ENCODE assay signal across 7 cellular contexts in the genomic region with DNA sequence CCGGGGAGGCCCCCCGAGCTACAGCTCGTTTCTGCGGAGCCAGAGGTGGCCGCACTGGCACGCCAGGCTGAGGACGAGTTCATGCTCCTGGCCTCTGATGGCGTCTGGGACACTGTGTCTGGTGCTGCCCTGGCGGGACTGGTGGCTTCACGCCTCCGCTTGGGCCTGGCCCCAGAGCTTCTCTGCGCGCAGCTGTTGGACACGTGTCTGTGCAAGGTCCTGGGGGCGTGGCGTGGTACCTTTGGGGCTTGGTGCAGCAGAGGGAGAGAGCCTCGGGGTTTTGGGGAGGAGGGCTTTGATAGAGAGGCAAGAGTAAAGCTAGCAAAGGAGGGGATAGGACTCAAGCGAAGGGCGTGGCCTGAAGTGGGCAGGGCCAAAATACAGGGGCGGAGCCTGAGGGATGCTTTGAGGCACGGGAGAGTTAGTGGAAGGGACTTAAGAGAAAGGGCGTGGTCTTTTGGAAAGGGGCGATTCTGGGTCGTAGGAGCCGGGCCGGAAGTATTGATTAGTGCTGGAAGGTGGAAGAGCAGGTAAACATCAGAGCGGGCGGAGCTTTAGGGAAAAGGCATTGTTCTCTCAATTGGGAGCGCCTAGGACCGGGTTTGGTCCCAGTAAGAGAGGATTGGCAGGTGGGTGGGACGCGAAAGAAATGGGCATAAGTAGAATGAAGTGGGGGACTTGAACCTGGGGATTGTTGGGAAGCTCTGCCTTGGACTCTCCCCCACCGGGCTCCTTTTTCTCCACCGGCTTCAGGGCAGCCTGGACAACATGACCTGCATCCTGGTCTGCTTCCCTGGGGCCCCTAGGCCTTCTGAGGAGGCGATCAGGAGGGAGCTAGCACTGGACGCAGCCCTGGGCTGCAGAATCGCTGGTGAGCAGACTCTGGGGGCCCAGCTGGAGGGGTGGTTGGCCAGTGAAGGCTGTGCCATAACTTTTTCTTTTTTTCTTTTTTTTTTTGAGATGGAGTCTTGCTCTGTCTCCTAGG. TPM values are rescaled to one million over a fixed set of nuclear protein-coding genes. Genes with fewer than 3 reads are reported as not detected.
DNase-seq lines count a peak whose midpoint lies in the region; ATAC-seq, FAIRE-seq and TF ChIP-seq lines count a peak whose summit lies in the region.
"Had no signal": no experiment of that assay in that cellular context is flagged by ENCODE, and none has a peak within 500 bp of the region (broad histone marks: within the 10 kb centered on the region; RNA-seq: fewer than 3 reads in every experiment).

No MANE protein-coding gene starts in this region.

- H3K4me2 ChIP-seq in HepG2 (ENCODE audit: low read depth, low read length): peak overlapping the region; percentile 27; the same call in 1 of the 2 replicates

- TF ChIP-seq EP300 in HepG2 (IDR thresholded peaks at IDR 0.05; ENCODE audit: low read depth in 2 of 2, low read length in 2 of 2): no peak
- TF ChIP-seq EP300 in HepG2 (CRISPR knock-in tag; IDR thresholded peaks at IDR 0.05; ENCODE audit: borderline replicate concordance): no peak
- no peak for TF ChIP-seq EP300 in gastroesophageal sphincter (IDR thresholded peaks at IDR 0.05)

- H3K27ac ChIP-seq in HepG2 (ENCODE audit: extremely low read length, insufficient read depth, low read length) (no peak overlapping the region), gastroesophageal sphincter (peak overlapping the region in 1 of 4 donors; percentile 26)

- H3K79me2 ChIP-seq in HepG2 (ENCODE audit: insufficient read depth, low read length): no peaks in the 10 kb centered on the region

- H3K4me3 ChIP-seq in HepG2 (replicated peaks in 1 of 3; ENCODE audit: insufficient read depth in 1 of 3, low read depth in 2 of 3, low read length in 3 of 3): no peak overlapping the region
- H3K4me3 ChIP-seq in gastroesophageal sphincter: peak overlapping the region in 1 of 2 donors; percentile 24

- H3K36me3 ChIP-seq in HepG2 (replicated peaks in 1 of 2; ENCODE audit: control insufficient read depth in 1 of 2, insufficient read depth in 2 of 2, low read length in 2 of 2) (no peaks in the 10 kb centered on the region), gastroesophageal sphincter (no peaks in the 10 kb centered on the region)

- no peaks in the 10 kb centered on the region for H4K20me1 ChIP-seq in HepG2 (ENCODE audit: insufficient read depth, low read length)

- H2AFZ ChIP-seq in HepG2 (ENCODE audit: low read length): no peak overlapping the region

- TF ChIP-seq CTCF in HepG2 (CRISPR knock-in tag; IDR thresholded peaks at IDR 0.05): no peak
- no peak for TF ChIP-seq CTCF in gastroesophageal sphincter (IDR thresholded peaks at IDR 0.05)

- H3K4me1 ChIP-seq in HepG2 (ENCODE audit: insufficient read depth, low read length) (peaks cover 44% of the 10 kb centered on the region), gastroesophageal sphincter (peaks cover 0 to 45% (median 27%) of the 10 kb centered on the region in 3 donors)

- no peak overlapping the region for H3K9ac ChIP-seq in HepG2 (ENCODE audit: insufficient read depth, low read depth, low read length)

- H3K9me3 ChIP-seq in HepG2 (ENCODE audit: low read length) (no peaks in the 10 kb centered on the region), gastroesophageal sphincter (no peaks in the 10 kb centered on the region)

- no peaks in the 10 kb centered on the region for H3K9me3 Mint-ChIP-seq in activated T-helper 1 cell treated with anti-CD3 and anti-CD28 coated beads, Interleukin-12 subunit alpha, Interleukin-12 subunit beta, Interleukin-2, Interleukin-4 antibody, amounts not matched to agents 30 ng/mL and 10 ng/mL and 1 ng/mL, durations not matched to agents 14 hours and 24 hours and 36 hours

- peak; percentile 26 for DNase-seq in NCI-H2029 (lab: John Stamatoyannopoulos, UW)
- no peak for DNase-seq in NCI-H2029 treated with DMSO at 0.1 percent for 48 hours (lab: John Stamatoyannopoulos, UW)
- peak; percentile 62 for DNase-seq in activated T-helper 1 cell treated with anti-CD3 and anti-CD28 coated beads, Interleukin-12 subunit alpha, Interleukin-12 subunit beta, Interleukin-2, Interleukin-4 antibody, amounts not matched to agents 30 ng/mL and 10 ng/mL and 1 ng/mL, durations not matched to agents 14 hours and 24 hours and 36 hours (ENCODE audit: low spot score)
- no peak for DNase-seq in HepG2 (ENCODE audit: low spot score)

- H3K27ac Mint-ChIP-seq in activated T-helper 1 cell treated with anti-CD3 and anti-CD28 coated beads, Interleukin-12 subunit alpha, Interleukin-12 subunit beta, Interleukin-2, Interleukin-4 antibody, amounts not matched to agents 30 ng/mL and 10 ng/mL and 1 ng/mL, durations not matched to agents 14 hours and 24 hours and 36 hours: peak overlapping the region; percentile 9

- no peak for FAIRE-seq in HepG2 (lab: Jason Lieb, UNC)
- FAIRE-seq: colon had no signal

- POLR2A ChIA-PET in HepG2 (lab: Yijun Ruan, JAX): interaction anchor here (0.6 to 1.2 kb wide), 3 partner anchors 9 to 84 kb away, joined by 3 to 4 read pairs (median 3); a partner anchor contains a TSS

- H3K4me3 Mint-ChIP-seq in activated T-helper 1 cell treated with anti-CD3 and anti-CD28 coated beads, Interleukin-12 subunit alpha, Interleukin-12 subunit beta, Interleukin-2, Interleukin-4 antibody, amounts not matched to agents 30 ng/mL and 10 ng/mL and 1 ng/mL, durations not matched to agents 14 hours and 24 hours and 36 hours: peak overlapping the region; percentile 15

- H3K4me1 Mint-ChIP-seq in activated T-helper 1 cell treated with anti-CD3 and anti-CD28 coated beads, Interleukin-12 subunit alpha, Interleukin-12 subunit beta, Interleukin-2, Interleukin-4 antibody, amounts not matched to agents 30 ng/mL and 10 ng/mL and 1 ng/mL, durations not matched to agents 14 hours and 24 hours and 36 hours (ENCODE audit: low read depth): peaks cover 31% of the 10 kb centered on the region

- CTCF ChIA-PET in HepG2 (lab: Yijun Ruan, JAX; ENCODE audit: low intra/inter-chr PET ratio, low total read pairs): no interaction called here

- in situ Hi-C loops in HepG2 (cut with HindIII; ENCODE audit: extremely low pct_ligation_motif_present, low pct_unique_long_range_greater_than_20kb): no loop called here

- H3K27me3 ChIP-seq in HepG2 (ENCODE audit: control insufficient read depth in 1 of 2, insufficient read depth in 2 of 2, low read length in 2 of 2) (no peaks in the 10 kb centered on the region; a peak in 1 of 5 replicates), gastroesophageal sphincter (peaks cover 43% of the 10 kb centered on the region)

- H3K27me3 Mint-ChIP-seq in activated T-helper 1 cell treated with anti-CD3 and anti-CD28 coated beads, Interleukin-12 subunit alpha, Interleukin-12 subunit beta, Interleukin-2, Interleukin-4 antibody, amounts not matched to agents 30 ng/mL and 10 ng/mL and 1 ng/mL, durations not matched to agents 14 hours and 24 hours and 36 hours (ENCODE audit: insufficient read depth): peaks cover 32% of the 10 kb centered on the region

- no TSS peak for BruUV-seq in HepG2 (replicated peaks; lab: Mats Ljungman, UMichigan)

- TF ChIP-seq RAD21 in HepG2 (CRISPR knock-in tag; IDR thresholded peaks at IDR 0.05): no peak

- TF ChIP-seq POLR2A in HepG2 (IDR thresholded peaks at IDR 0.05; ENCODE audit: insufficient read depth in 1 of 2, low read depth in 2 of 2, low read length in 2 of 2) (no peak), gastroesophageal sphincter (IDR thresholded peaks at IDR 0.05) (no peak)

- ATAC-seq in HepG2 (peak; percentile 33), GM21717 (IDR thresholded peaks at IDR 0.05; ENCODE audit: unreplicated experiment) (no peak), gastroesophageal sphincter (no peak)

- WGBS in HepG2 (ENCODE audit: low lambda C conversion rate): 39% methylated on average over 37 of the region's 37 CpGs
- WGBS in gastroesophageal sphincter (ENCODE audit: low coverage in 1 of 2), 2 donors: 14 to 18% methylated on average over 16 to 21 of the region's 37 CpGs

- peaks cover 2% of the 10 kb centered on the region for H3K36me3 Mint-ChIP-seq in activated T-helper 1 cell treated with anti-CD3 and anti-CD28 coated beads, Interleukin-12 subunit alpha, Interleukin-12 subunit beta, Interleukin-2, Interleukin-4 antibody, amounts not matched to agents 30 ng/mL and 10 ng/mL and 1 ng/mL, durations not matched to agents 14 hours and 24 hours and 36 hours (ENCODE audit: low read depth)

- intact Hi-C loops in activated T-helper 1 cell treated with anti-CD3 and anti-CD28 coated beads, Interleukin-12 subunit alpha, Interleukin-12 subunit beta, Interleukin-2, Interleukin-4 antibody, amounts not matched to agents 30 ng/mL and 10 ng/mL and 1 ng/mL, durations not matched to agents 14 hours and 24 hours and 36 hours (cut with micrococcal nuclease): no loop called here
- intact Hi-C loops in HepG2 (cut with micrococcal nuclease; ENCODE audit: unreplicated experiment): loop anchor here (5.0 kb wide), 1 partner anchor 143 kb away; no protein-coding TSS in a partner anchor

RNA-seq across cellular contexts. Expression of a gene that starts 1.2 kb away (rescaled TPM):
- 1.0 and 1.3 TPM in 2 replicates for total RNA-seq in activated T-helper 1 cell treated with anti-CD3 and anti-CD28 coated beads, Interleukin-12 subunit alpha, Interleukin-12 subunit beta, Interleukin-2, Interleukin-4 antibody, amounts not matched to agents 30 ng/mL and 10 ng/mL and 1 ng/mL, durations not matched to agents 14 hours and 24 hours and 36 hours
- total RNA-seq in HepG2 (2016; rRNA removed; fragmentation: Illumina TruSeq; extraction: Trizol) (0.31 and 0.67 TPM in 2 replicates), gastroesophageal sphincter (1 to 10 TPM in 3 of 4 donors, under 1 TPM in 1; 0.96 to 3.2 (median 2.1) TPM)
- 0.53 and 0.71 TPM in 2 replicates for total RNA-seq in HepG2 (2016; cell fraction: cytosol; rRNA removed; fragmentation: Illumina TruSeq; extraction: Trizol; ENCODE audit: low read depth)
- total RNA-seq in HepG2 (2016; cell fraction: insoluble cytoplasmic fraction; rRNA removed; fragmentation: Illumina TruSeq; extraction: Trizol): 0.48 and 0.91 TPM in 2 replicates
- 0.72 and 1.2 TPM in 2 replicates for total RNA-seq in HepG2 (2016; cell fraction: membrane; rRNA removed; fragmentation: Illumina TruSeq; extraction: Trizol)
- not detected in 2 replicates for total RNA-seq in HepG2 (2016; cell fraction: nucleus; rRNA removed; fragmentation: Illumina TruSeq; extraction: Trizol)
- 1.3 and 1.8 TPM in 2 replicates for polyA plus RNA-seq in HepG2 (2011; rRNA removed)
- polyA plus RNA-seq in HepG2 (2011; cell fraction: cytosol; rRNA removed): 2.6 TPM in 2 replicates
- 1.1 and 2.1 TPM in 2 replicates for polyA plus RNA-seq in HepG2 (2011; cell fraction: nucleus; rRNA removed)
- polyA plus RNA-seq in HepG2 (2012): 1.4 and 1.9 TPM in 2 replicates
- 0.86 and 1.5 TPM in 2 replicates for polyA plus RNA-seq in HepG2 (2016; cell fraction: cytosol; fragmentation: Illumina TruSeq; extraction: Trizol; ENCODE audit: low read depth)
- polyA plus RNA-seq in HepG2 (2016; cell fraction: insoluble cytoplasmic fraction; fragmentation: Illumina TruSeq; extraction: Trizol; ENCODE audit: low read depth): 0.76 TPM in 1 of 2 replicates, not detected in the other
- polyA plus RNA-seq in HepG2 (2016; cell fraction: membrane; fragmentation: Illumina TruSeq; extraction: Trizol; ENCODE audit: low read depth): 0.77 and 1.1 TPM in 2 replicates
- polyA plus RNA-seq in HepG2 (2016; cell fraction: nucleus; fragmentation: Illumina TruSeq; extraction: Trizol; ENCODE audit: insufficient read depth, low read depth): 1.2 TPM in 1 of 2 replicates, not detected in the other
- 0.23 TPM in 1 of 2 replicates, not detected in the other for polyA minus RNA-seq in HepG2 (2011; rRNA and poly(A)+ RNA removed; ENCODE audit: low replicate concordance)
- not detected in 2 replicates for polyA minus RNA-seq in HepG2 (2011; cell fraction: cytosol; rRNA and poly(A)+ RNA removed)
- polyA minus RNA-seq in HepG2 (2011; cell fraction: nucleus; rRNA and poly(A)+ RNA removed): 0.50 TPM in 1 of 2 replicates, not detected in the other

RNA-seq across cellular contexts. Expression of a gene that starts 2.6 kb away (rescaled TPM):
- total RNA-seq in activated T-helper 1 cell treated with anti-CD3 and anti-CD28 coated beads, Interleukin-12 subunit alpha, Interleukin-12 subunit beta, Interleukin-2, Interleukin-4 antibody, amounts not matched to agents 30 ng/mL and 10 ng/mL and 1 ng/mL, durations not matched to agents 14 hours and 24 hours and 36 hours: 3.0 and 4.1 TPM in 2 replicates
- total RNA-seq in HepG2 (2016; rRNA removed; fragmentation: Illumina TruSeq; extraction: Trizol): 2.1 and 2.9 TPM in 2 replicates
- total RNA-seq in HepG2 (2016; cell fraction: cytosol; rRNA removed; fragmentation: Illumina TruSeq; extraction: Trizol; ENCODE audit: low read depth): 5.1 and 6.2 TPM in 2 replicates
- total RNA-seq in HepG2 (2016; cell fraction: insoluble cytoplasmic fraction; rRNA removed; fragmentation: Illumina TruSeq; extraction: Trizol): 2.0 and 3.5 TPM in 2 replicates
- total RNA-seq in HepG2 (2016; cell fraction: membrane; rRNA removed; fragmentation: Illumina TruSeq; extraction: Trizol): 6.2 and 8.3 TPM in 2 replicates
- total RNA-seq in HepG2 (2016; cell fraction: nucleus; rRNA removed; fragmentation: Illumina TruSeq; extraction: Trizol): 2.3 and 2.8 TPM in 2 replicates
- 17.1 and 18.0 TPM in 2 replicates for polyA plus RNA-seq in HepG2 (2011; rRNA removed)
- polyA plus RNA-seq in HepG2 (2011; cell fraction: cytosol; rRNA removed): 13.2 and 17.0 TPM in 2 replicates
- 12.6 and 14.7 TPM in 2 replicates for polyA plus RNA-seq in HepG2 (2011; cell fraction: nucleus; rRNA removed)
- polyA plus RNA-seq in HepG2 (2012): 11.2 and 15.2 TPM in 2 replicates
- 8.6 and 9.5 TPM in 2 replicates for polyA plus RNA-seq in HepG2 (2016; cell fraction: cytosol; fragmentation: Illumina TruSeq; extraction: Trizol; ENCODE audit: low read depth)
- polyA plus RNA-seq in HepG2 (2016; cell fraction: insoluble cytoplasmic fraction; fragmentation: Illumina TruSeq; extraction: Trizol; ENCODE audit: low read depth): 3.9 and 4.7 TPM in 2 replicates
- polyA plus RNA-seq in HepG2 (2016; cell fraction: membrane; fragmentation: Illumina TruSeq; extraction: Trizol; ENCODE audit: low read depth): 9.5 and 9.7 TPM in 2 replicates
- 11.0 and 11.5 TPM in 2 replicates for polyA plus RNA-seq in HepG2 (2016; cell fraction: nucleus; fragmentation: Illumina TruSeq; extraction: Trizol; ENCODE audit: insufficient read depth, low read depth)
- polyA minus RNA-seq in HepG2 (2011; rRNA and poly(A)+ RNA removed; ENCODE audit: low replicate concordance): 6.0 and 30.0 TPM in 2 replicates
- 7.6 and 8.3 TPM in 2 replicates for polyA minus RNA-seq in HepG2 (2011; cell fraction: cytosol; rRNA and poly(A)+ RNA removed)
- 7.1 and 7.6 TPM in 2 replicates for polyA minus RNA-seq in HepG2 (2011; cell fraction: nucleus; rRNA and poly(A)+ RNA removed)
- 10 to 100 TPM; 11.0 to 19.6 (median 15.3) TPM for total RNA-seq in gastroesophageal sphincter

RNA-seq across cellular contexts. Expression of a gene that starts 7.8 kb away (rescaled TPM):
- 234 and 235 TPM in 2 replicates for total RNA-seq in activated T-helper 1 cell treated with anti-CD3 and anti-CD28 coated beads, Interleukin-12 subunit alpha, Interleukin-12 subunit beta, Interleukin-2, Interleukin-4 antibody, amounts not matched to agents 30 ng/mL and 10 ng/mL and 1 ng/mL, durations not matched to agents 14 hours and 24 hours and 36 hours
- total RNA-seq in HepG2 (2016; rRNA removed; fragmentation: Illumina TruSeq; extraction: Trizol): 64.6 and 67.1 TPM in 2 replicates
- 22.8 and 24.0 TPM in 2 replicates for total RNA-seq in HepG2 (2016; cell fraction: cytosol; rRNA removed; fragmentation: Illumina TruSeq; extraction: Trizol; ENCODE audit: low read depth)
- 60.7 and 68.5 TPM in 2 replicates for total RNA-seq in HepG2 (2016; cell fraction: insoluble cytoplasmic fraction; rRNA removed; fragmentation: Illumina TruSeq; extraction: Trizol)
- 55.3 and 59.3 TPM in 2 replicates for total RNA-seq in HepG2 (2016; cell fraction: membrane; rRNA removed; fragmentation: Illumina TruSeq; extraction: Trizol)
- 38.8 and 40.6 TPM in 2 replicates for total RNA-seq in HepG2 (2016; cell fraction: nucleus; rRNA removed; fragmentation: Illumina TruSeq; extraction: Trizol)
- 41.8 and 49.1 TPM in 2 replicates for polyA plus RNA-seq in HepG2 (2011; rRNA removed)
- polyA plus RNA-seq in HepG2 (2011; cell fraction: cytosol; rRNA removed): 29.9 and 46.4 TPM in 2 replicates
- 78.2 and 83.1 TPM in 2 replicates for polyA plus RNA-seq in HepG2 (2011; cell fraction: nucleus; rRNA removed)
- polyA plus RNA-seq in HepG2 (2012): 30.9 and 35.9 TPM in 2 replicates
- 20.6 and 22.3 TPM in 2 replicates for polyA plus RNA-seq in HepG2 (2016; cell fraction: cytosol; fragmentation: Illumina TruSeq; extraction: Trizol; ENCODE audit: low read depth)
- polyA plus RNA-seq in HepG2 (2016; cell fraction: insoluble cytoplasmic fraction; fragmentation: Illumina TruSeq; extraction: Trizol; ENCODE audit: low read depth): 75.4 and 76.4 TPM in 2 replicates
- 40.8 and 44.1 TPM in 2 replicates for polyA plus RNA-seq in HepG2 (2016; cell fraction: membrane; fragmentation: Illumina TruSeq; extraction: Trizol; ENCODE audit: low read depth)
- 70.9 and 74.4 TPM in 2 replicates for polyA plus RNA-seq in HepG2 (2016; cell fraction: nucleus; fragmentation: Illumina TruSeq; extraction: Trizol; ENCODE audit: insufficient read depth, low read depth)
- 38.0 and 110 TPM in 2 replicates for polyA minus RNA-seq in HepG2 (2011; rRNA and poly(A)+ RNA removed; ENCODE audit: low replicate concordance)
- 36.7 and 47.2 TPM in 2 replicates for polyA minus RNA-seq in HepG2 (2011; cell fraction: cytosol; rRNA and poly(A)+ RNA removed)
- polyA minus RNA-seq in HepG2 (2011; cell fraction: nucleus; rRNA and poly(A)+ RNA removed): 31.7 and 50.2 TPM in 2 replicates
- 100 to 1,000 TPM; 140 to 246 (median 167) TPM for total RNA-seq in gastroesophageal sphincter

RNA-seq across cellular contexts. Expression of a gene that starts 31.7 kb away (rescaled TPM):
- 16.8 and 17.2 TPM in 2 replicates for total RNA-seq in activated T-helper 1 cell treated with anti-CD3 and anti-CD28 coated beads, Interleukin-12 subunit alpha, Interleukin-12 subunit beta, Interleukin-2, Interleukin-4 antibody, amounts not matched to agents 30 ng/mL and 10 ng/mL and 1 ng/mL, durations not matched to agents 14 hours and 24 hours and 36 hours
- total RNA-seq in HepG2 (2016; rRNA removed; fragmentation: Illumina TruSeq; extraction: Trizol): 0.21 and 6.0 TPM in 2 replicates
- 0.79 and 0.91 TPM in 2 replicates for total RNA-seq in HepG2 (2016; cell fraction: cytosol; rRNA removed; fragmentation: Illumina TruSeq; extraction: Trizol; ENCODE audit: low read depth)
- 0.37 and 5.7 TPM in 2 replicates for total RNA-seq in HepG2 (2016; cell fraction: insoluble cytoplasmic fraction; rRNA removed; fragmentation: Illumina TruSeq; extraction: Trizol)
- 0.93 and 1.2 TPM in 2 replicates for total RNA-seq in HepG2 (2016; cell fraction: membrane; rRNA removed; fragmentation: Illumina TruSeq; extraction: Trizol)
- total RNA-seq in HepG2 (2016; cell fraction: nucleus; rRNA removed; fragmentation: Illumina TruSeq; extraction: Trizol): 17.8 and 18.2 TPM in 2 replicates
- polyA plus RNA-seq in HepG2 (2011; rRNA removed): 2.8 TPM in 2 replicates
- polyA plus RNA-seq in HepG2 (2011; cell fraction: cytosol; rRNA removed): 0.67 and 0.69 TPM in 2 replicates
- 23.1 and 35.9 TPM in 2 replicates for polyA plus RNA-seq in HepG2 (2011; cell fraction: nucleus; rRNA removed)
- polyA plus RNA-seq in HepG2 (2012): 0.51 and 1.1 TPM in 2 replicates
- not detected in 2 replicates for polyA plus RNA-seq in HepG2 (2016; cell fraction: cytosol; fragmentation: Illumina TruSeq; extraction: Trizol; ENCODE audit: low read depth)
- 0.35 and 0.74 TPM in 2 replicates for polyA plus RNA-seq in HepG2 (2016; cell fraction: insoluble cytoplasmic fraction; fragmentation: Illumina TruSeq; extraction: Trizol; ENCODE audit: low read depth)
- polyA plus RNA-seq in HepG2 (2016; cell fraction: membrane; fragmentation: Illumina TruSeq; extraction: Trizol; ENCODE audit: low read depth): 0.17 and 0.41 TPM in 2 replicates
- 17.9 and 36.0 TPM in 2 replicates for polyA plus RNA-seq in HepG2 (2016; cell fraction: nucleus; fragmentation: Illumina TruSeq; extraction: Trizol; ENCODE audit: insufficient read depth, low read depth)
- 16.2 and 24.3 TPM in 2 replicates for polyA minus RNA-seq in HepG2 (2011; rRNA and poly(A)+ RNA removed; ENCODE audit: low replicate concordance)
- 1.5 and 2.2 TPM in 2 replicates for polyA minus RNA-seq in HepG2 (2011; cell fraction: cytosol; rRNA and poly(A)+ RNA removed)
- polyA minus RNA-seq in HepG2 (2011; cell fraction: nucleus; rRNA and poly(A)+ RNA removed): 32.3 and 48.2 TPM in 2 replicates
- total RNA-seq in gastroesophageal sphincter: 10 to 100 TPM in 2 of 4 donors, 1 to 10 TPM in 2; 1.9 to 38.0 (median 15.6) TPM

Comparison
In these comparisons a context has a peak if more than half of its experiments do, and no peak if none do; other contexts are left out.
1. DNase-seq: peak in NCI-H2029 (single experiment) and activated T-helper 1 cell treated with anti-CD3 and anti-CD28 coated beads, Interleukin-12 subunit alpha, Interleukin-12 subunit beta, Interleukin-2, Interleukin-4 antibody, amounts not matched to agents 30 ng/mL and 10 ng/mL and 1 ng/mL, durations not matched to agents 14 hours and 24 hours and 36 hours (single experiment); none in NCI-H2029 treated with DMSO at 0.1 percent for 48 hours (single experiment) and HepG2 (single experiment).